Comparison of ENCODE assay signal across 11 cellular contexts in the genomic region with DNA sequence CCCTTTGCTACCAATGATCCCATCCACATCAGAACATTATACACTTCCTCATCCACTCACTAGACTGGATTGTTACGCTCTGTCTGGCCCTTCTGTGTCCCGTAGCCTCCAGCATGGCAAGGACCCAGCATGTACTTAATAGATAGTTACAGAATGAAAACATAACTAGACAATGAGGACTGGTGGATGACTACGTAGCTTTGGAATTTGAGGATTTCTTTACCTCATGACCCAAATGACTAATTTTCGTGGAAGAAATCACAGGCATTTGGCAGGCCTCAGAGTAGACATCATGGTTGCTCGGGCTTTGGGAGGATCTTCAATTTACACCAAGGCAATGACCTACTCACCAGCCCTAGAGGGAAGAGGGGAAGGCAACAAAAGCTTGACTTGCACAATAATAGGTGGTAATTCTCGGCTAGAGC.
DNase-seq lines count a peak whose midpoint lies in the region; ATAC-seq, FAIRE-seq and TF ChIP-seq lines count a peak whose summit lies in the region.
"Had no signal": no experiment of that assay in that cellular context is flagged by ENCODE, and none has a peak within 500 bp of the region (broad histone marks: within the 10 kb centered on the region; RNA-seq: fewer than 3 reads in every experiment).

No MANE protein-coding gene starts in this region.

- H3K27ac ChIP-seq in endothelial cell of umbilical vein (ENCODE audit: insufficient read depth, low read depth, low read length) = peak overlapping the region; percentile 100
- H3K27ac ChIP-seq: neural progenitor cell had no signal

- no peaks in the 10 kb centered on the region for H3K79me2 ChIP-seq in endothelial cell of umbilical vein (ENCODE audit: control insufficient read depth, insufficient read depth, low read length)

- H3K4me1 ChIP-seq in endothelial cell of umbilical vein (ENCODE audit: control insufficient read depth, extremely low read depth, insufficient read depth, low read length) = peaks cover 31% of the 10 kb centered on the region

- CTCF ChIA-PET in endothelial cell of umbilical vein (lab: Charles Lee) = interaction anchor here (0.9 to 1.8 kb wide), 3 partner anchors 62 to 460 kb away, joined by 3 to 7 read pairs (median 4); no protein-coding TSS in a partner anchor

- POLR2A ChIA-PET in endothelial cell of umbilical vein (lab: Charles Lee) = interaction anchor here (0.9 kb wide), 1 partner anchor 198 kb away, joined by 3 read pairs; no protein-coding TSS in a partner anchor

- no peaks in the 10 kb centered on the region for H3K27me3 ChIP-seq in endothelial cell of umbilical vein (ENCODE audit: control insufficient read depth in 2 of 2, insufficient read depth in 2 of 2, low read length in 2 of 2)
- H3K27me3 ChIP-seq: neural progenitor cell had no signal

- peak; percentile 94 for DNase-seq in AG09309 (ENCODE audit: low read depth)
- DNase-seq in NCI-H446 treated with DMSO at 0.1 percent for 48 hours (lab: John Stamatoyannopoulos, UW) = peak; percentile 35
- peak; percentile 98 for DNase-seq in endothelial cell of umbilical vein (ENCODE audit: low read depth, low spot score)
- DNase-seq in mucosa of gallbladder (ENCODE audit: low spot score) = peak; percentile 77
- DNase-seq in activated CD4-positive, alpha-beta T cell treated with anti-CD3 and anti-CD28 coated beads for 1 hour = no peak
- no peak for DNase-seq in medulla oblongata (ENCODE audit: extremely low spot score)
- DNase-seq in GM19240 (ENCODE audit: insufficient read length, low spot score) = no peak
- DNase-seq: DMS79 treated with DMSO at 0.1 percent for 48 hours; effector CD4-positive, alpha-beta T cell had no signal

- BruUV-seq in endothelial cell of umbilical vein (replicated peaks; lab: Mats Ljungman, UMichigan) = no TSS peak

- ATAC-seq in HG02759 (IDR thresholded peaks at IDR 0.05; ENCODE audit: unreplicated experiment) = no peak

- H3K36me3 ChIP-seq in endothelial cell of umbilical vein (ENCODE audit: control insufficient read depth in 2 of 2, extremely low read depth in 1 of 2, insufficient read depth in 2 of 2, low read length in 2 of 2) = no peaks in the 10 kb centered on the region
- H3K36me3 ChIP-seq: neural progenitor cell had no signal

- H2AFZ ChIP-seq in endothelial cell of umbilical vein (ENCODE audit: low read depth, low read length) = peak overlapping the region; percentile 14
- H2AFZ ChIP-seq: neural progenitor cell had no signal

- dilution Hi-C loops in endothelial cell of umbilical vein (cut with MboI; ENCODE audit: extremely low pct_ligation_motif_present, low sequenced_read_pairs) = no loop called here

- no peaks in the 10 kb centered on the region for H3K9me3 ChIP-seq in endothelial cell of umbilical vein (replicated peaks; ENCODE audit: control insufficient read depth, insufficient read depth, low read length)

- TF ChIP-seq CTCF in AG09309 (IDR thresholded peaks at IDR 0.05; ENCODE audit: control insufficient read depth, insufficient read depth, low read depth, low read length, missing control alignments) (no peak), endothelial cell of umbilical vein (IDR thresholded peaks at IDR 0.05; ENCODE audit: extremely low read depth in 1 of 2, insufficient read depth in 1 of 2, low read depth in 1 of 2, low read length in 2 of 2) (no peak)

- H3K9me1 ChIP-seq in endothelial cell of umbilical vein (replicated peaks; ENCODE audit: control insufficient read depth, extremely low read depth, insufficient read depth, low read length) = no peaks in the 10 kb centered on the region

- H3K9ac ChIP-seq in endothelial cell of umbilical vein (replicated peaks; ENCODE audit: extremely low read depth, insufficient read depth, low read length) = peak overlapping the region; percentile 89
- H3K9ac ChIP-seq: neural progenitor cell had no signal

- peak overlapping the region; percentile 73 for H3K4me2 ChIP-seq in endothelial cell of umbilical vein (ENCODE audit: insufficient read depth, low read length)
- H3K4me2 ChIP-seq: neural progenitor cell had no signal

- H3K4me3 ChIP-seq in AG09309 (ENCODE audit: control insufficient read depth, low read depth, low read length) = no peak overlapping the region
- H3K4me3 ChIP-seq in endothelial cell of umbilical vein (replicated peaks in 1 of 3; ENCODE audit: insufficient read depth in 1 of 3, low read depth in 1 of 3, low read length in 3 of 3) = no peak overlapping the region
- H3K4me3 ChIP-seq: neural progenitor cell had no signal

- FAIRE-seq in endothelial cell of umbilical vein (lab: Jason Lieb, UNC) = peak; percentile 97

- H4K20me1 ChIP-seq in endothelial cell of umbilical vein (replicated peaks; ENCODE audit: control insufficient read depth, extremely low read depth, insufficient read depth, low read length) = no peaks in the 10 kb centered on the region

- TF ChIP-seq POLR2A in endothelial cell of umbilical vein (IDR thresholded peaks at IDR 0.05; ENCODE audit: low read depth, low read length) = peak; percentile 60

- intact Hi-C loops in endothelial cell of umbilical vein (cut with micrococcal nuclease) = loop anchor here (1.0 to 2.0 kb wide), 10 partner anchors 101 to 1819 kb away; a partner anchor contains a TSS

TF ChIP-seq in endothelial cell of umbilical vein, 7 proteins besides CTCF, POLR2A, EP300 and RAD21:
- TF ChIP-seq FOS (IDR thresholded peaks at IDR 0.05; ENCODE audit: borderline replicate concordance, insufficient read depth, low read length) (peak; percentile 89), POLR2AphosphoS5 (IDR thresholded peaks at IDR 0.05; ENCODE audit: insufficient read depth, low read depth, low read length) (peak; percentile 71), EZH2 (IDR thresholded peaks at IDR 0.05; ENCODE audit: borderline replicate concordance, low read depth, low read length, severe bottlenecking) (no peak), GATA2 (IDR thresholded peaks at IDR 0.05; ENCODE audit: insufficient read depth, insufficient read length, low read depth, low read length) (peak; percentile 56), JUN (IDR thresholded peaks at IDR 0.05; ENCODE audit: borderline replicate concordance, insufficient read depth, insufficient read length, low read depth) (peak; percentile 91), MYC (IDR thresholded peaks at IDR 0.05; ENCODE audit: low read depth, low read length) (no peak)
- TF ChIP-seq, protein P1, sequence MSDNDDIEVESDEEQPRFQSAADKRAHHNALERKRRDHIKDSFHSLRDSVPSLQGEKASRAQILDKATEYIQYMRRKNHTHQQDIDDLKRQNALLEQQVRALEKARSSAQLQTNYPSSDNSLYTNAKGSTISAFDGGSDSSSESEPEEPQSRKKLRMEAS (IDR thresholded peaks at IDR 0.05; ENCODE audit: insufficient read depth, insufficient read length) = peak; percentile 26
TF ChIP-seq in endothelial cell of umbilical vein: peak in this region for 5.

Comparison
In these comparisons a context has a peak if more than half of its experiments do, and no peak if none do; other contexts are left out.
1. DNase-seq: peak in AG09309 (single experiment), NCI-H446 treated with DMSO at 0.1 percent for 48 hours (single experiment), endothelial cell of umbilical vein (single experiment) and mucosa of gallbladder (single experiment); none in activated CD4-positive, alpha-beta T cell treated with anti-CD3 and anti-CD28 coated beads for 1 hour (single experiment), medulla oblongata (single experiment) and GM19240 (single experiment).